Comparison of ENCODE assay signal across 24 cellular contexts in the genomic region with DNA sequence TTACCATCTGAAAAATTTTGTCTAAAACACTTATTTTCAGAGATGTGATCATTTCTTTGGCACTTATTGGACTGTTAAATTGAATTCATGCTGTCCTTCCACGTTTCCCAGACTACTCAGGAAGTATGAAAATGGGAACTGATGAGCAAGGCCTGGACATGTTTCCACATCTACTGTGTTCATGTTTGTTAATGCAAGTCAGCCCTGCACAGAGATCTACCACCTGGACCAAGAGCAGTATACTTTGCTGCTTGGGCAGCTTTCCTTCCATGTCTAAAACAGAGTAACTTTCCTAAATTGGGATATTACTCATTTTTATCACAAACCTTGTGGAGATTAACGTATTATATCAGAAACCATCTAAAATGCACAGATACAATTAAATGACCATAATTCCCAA.
"Had no signal": no experiment of that assay in that cellular context is flagged by ENCODE, and none has a peak within 500 bp of the region (broad histone marks: within the 10 kb centered on the region; RNA-seq: fewer than 3 reads in every experiment).

No MANE protein-coding gene starts in this region.

- H3K27me3 ChIP-seq: breast epithelium, colonic mucosa, hepatocyte, neutrophil, right lobe of liver, uterus had no signal

- H3K27ac ChIP-seq: breast epithelium, colonic mucosa, dorsolateral prefrontal cortex, hepatocyte, neutrophil, right lobe of liver, skin epidermis, uterus had no signal

- H3K9me3 ChIP-seq: breast epithelium, colonic mucosa, mucosa of descending colon, neutrophil, right lobe of liver, uterus had no signal

- H3K36me3 ChIP-seq: breast epithelium, colonic mucosa, neutrophil, right lobe of liver, uterus had no signal

- H3K4me1 ChIP-seq: breast epithelium, colonic mucosa, right lobe of liver, uterus had no signal

- DNase-seq: activated CD4-positive, CD25-positive, alpha-beta regulatory T cell; activated naive CD4-positive, alpha-beta T cell; activated T-cell treated with anti-CD3 and anti-CD28 coated beads for 4 hours; activated T-cell treated with anti-CD3 and anti-CD28 coated beads, Interleukin-2, amount 50 U/mL, for 72 hours; cerebellar nuclear complex; colonic mucosa; dorsolateral prefrontal cortex; effector memory CD4-positive, alpha-beta T cell; foreskin melanocyte; left cardiac atrium; mucosa of descending colon; right lobe of liver; stimulated activated CD4-positive, alpha-beta T cell treated with anti-CD3 and anti-CD28 coated beads, Interleukin-12 subunit alpha, Interleukin-12 subunit beta, amount 100 ng/mL, for 4 hours; stimulated activated CD4-positive, alpha-beta T cell treated with anti-CD3 and anti-CD28 coated beads, Interleukin-4, amount 100 ng/mL, for 1 hour; stimulated activated naive CD8-positive, alpha-beta T cell treated with anti-CD3 and anti-CD28 coated beads, Interleukin-15, Interleukin-2, amounts not matched to agents 100 U/mL and 50 U/mL, for 24 hours; T-helper 1 cell; uterus had no signal

- ATAC-seq: activated CD4-positive, alpha-beta T cell treated with anti-CD3 and anti-CD28 coated beads for 36 hours; activated naive CD4-positive, alpha-beta T cell treated with anti-CD3 and anti-CD28 coated beads, Interleukin-2, amount 50 U/mL, for 72 hours; activated T-cell treated with anti-CD3 and anti-CD28 coated beads, Interleukin-2, amount 50 U/mL, for 72 hours; mucosa of descending colon; natural killer cell treated with Interleukin-12 subunit alpha and Interleukin-12 subunit beta and Interleukin-15 and Interleukin-18, amount 100 ng/mL, for 72 hours; right lobe of liver; stimulated activated naive CD8-positive, alpha-beta T cell treated with anti-CD3 and anti-CD28 coated beads, Interleukin-15, Interleukin-2, amounts not matched to agents 100 U/mL and 50 U/mL, for 24 hours had no signal

- H3K4me3 ChIP-seq: breast epithelium, colonic mucosa, dorsolateral prefrontal cortex, hepatocyte, mucosa of descending colon, right lobe of liver, skin epidermis, uterus had no signal
